ENCODE assay signal across 29 cellular contexts in the genomic region with DNA sequence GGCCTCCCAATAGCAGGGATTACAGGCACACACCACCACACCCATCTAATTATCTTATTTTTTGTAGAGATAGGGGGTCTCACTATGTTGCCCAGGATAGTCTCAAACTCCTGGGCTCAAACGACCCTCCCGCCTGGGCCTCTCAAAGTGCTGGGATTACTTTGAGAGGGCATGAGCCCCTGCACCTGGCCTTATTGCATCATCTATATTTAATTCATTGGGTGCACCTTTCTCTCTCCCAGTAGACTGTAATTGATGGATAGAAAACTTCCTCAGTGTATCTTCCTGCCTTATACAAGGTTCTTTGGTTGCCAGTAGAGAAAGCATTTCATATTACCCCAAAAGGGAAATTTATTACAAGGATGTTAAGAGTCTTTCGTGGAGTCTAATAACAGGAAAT. TPM values are rescaled to one million over a fixed set of nuclear protein-coding genes. Genes with fewer than 3 reads are reported as not detected.
DNase-seq lines count a peak whose midpoint lies in the region; ATAC-seq and TF ChIP-seq lines count a peak whose summit lies in the region.
"Had no signal": no experiment of that assay in that cellular context is flagged by ENCODE, and none has a peak within 500 bp of the region (broad histone marks: within the 10 kb centered on the region; RNA-seq: fewer than 3 reads in every experiment).

No MANE protein-coding gene starts in this region.

- no peak overlapping the region for H3K4me3 ChIP-seq in CD8-positive, alpha-beta T cell (ENCODE audit: low read depth, low read length)
- H3K4me3 ChIP-seq: BLaER1, lung, MG63, Peyer's patch, spleen, transverse colon had no signal

- no peaks in the 10 kb centered on the region for H3K9me3 ChIP-seq in CD8-positive, alpha-beta T cell (ENCODE audit: low read length)
- H3K9me3 ChIP-seq: BLaER1, MG63, Peyer's patch, spleen, transverse colon had no signal

- peaks cover 8% of the 10 kb centered on the region for H3K4me1 ChIP-seq in CD8-positive, alpha-beta T cell (ENCODE audit: insufficient read depth, low read length)
- H3K4me1 ChIP-seq: Peyer's patch had no signal

- POLR2A ChIA-PET in CD8-positive, alpha-beta T cell (lab: Charles Lee), result interaction anchor here (1.1 kb wide), 1 partner anchor 52 kb away, joined by 3 read pairs; a partner anchor contains a TSS

- H3K36me3 ChIP-seq in CD8-positive, alpha-beta T cell (ENCODE audit: insufficient read depth, low read length), result no peaks in the 10 kb centered on the region
- H3K36me3 ChIP-seq: BLaER1, MG63, Peyer's patch, spleen, transverse colon had no signal

- no peaks in the 10 kb centered on the region for H3K27me3 ChIP-seq in CD8-positive, alpha-beta T cell (ENCODE audit: insufficient read depth, low read length)
- H3K27me3 ChIP-seq: BLaER1, MG63, Peyer's patch, spleen, transverse colon had no signal

- H3K36me3 Mint-ChIP-seq in CD8-positive, alpha-beta T cell, result no peaks in the 10 kb centered on the region
- no peaks in the 10 kb centered on the region for H3K36me3 Mint-ChIP-seq in immature natural killer cell
- H3K36me3 Mint-ChIP-seq: activated naive CD8-positive, alpha-beta T cell treated with anti-CD3 and anti-CD28 coated beads for 36 hours had no signal

- peaks cover 17% of the 10 kb centered on the region for H3K4me1 Mint-ChIP-seq in CD8-positive, alpha-beta T cell (ENCODE audit: low read depth)
- peaks cover 9 to 11% of the 10 kb centered on the region in 2 donors for H3K4me1 Mint-ChIP-seq in immature natural killer cell

- H3K27me3 Mint-ChIP-seq in CD8-positive, alpha-beta T cell (ENCODE audit: low read depth), result no peaks in the 10 kb centered on the region
- H3K27me3 Mint-ChIP-seq in immature natural killer cell (ENCODE audit: low read depth in 3 of 3), result peaks cover 6 to 9% (median 8%) of the 10 kb centered on the region in 3 donors
- H3K27me3 Mint-ChIP-seq: activated naive CD8-positive, alpha-beta T cell treated with anti-CD3 and anti-CD28 coated beads for 36 hours; activated T-cell treated with anti-CD3 and anti-CD28 coated beads, Interleukin-2, amount 50 U/mL, for 24 hours had no signal

- no peak for TF ChIP-seq CTCF in C4-2B (conservative IDR thresholded peaks at IDR 0.05)
- TF ChIP-seq CTCF in CD8-positive, alpha-beta T cell (IDR thresholded peaks at IDR 0.05), result no peak

- H3K27ac ChIP-seq in C4-2B, result peak overlapping the region; percentile 63
- no peak overlapping the region for H3K27ac ChIP-seq in CD8-positive, alpha-beta T cell (ENCODE audit: low read depth, low read length)
- H3K27ac ChIP-seq: BLaER1, epithelial cell of prostate, Peyer's patch, spleen, transverse colon had no signal

- H3K4me3 Mint-ChIP-seq in CD8-positive, alpha-beta T cell, result no peak overlapping the region
- H3K4me3 Mint-ChIP-seq in immature natural killer cell, result no peak overlapping the region
- H3K4me3 Mint-ChIP-seq: activated naive CD8-positive, alpha-beta T cell treated with anti-CD3 and anti-CD28 coated beads for 36 hours; activated T-cell treated with anti-CD3 and anti-CD28 coated beads, Interleukin-2, amount 50 U/mL, for 24 hours; T-helper 2 cell treated with Interferon-gamma antibody and Interleukin-4, amounts not matched to agents 5 μg/mL and 100 μg/mL, for 36 hours had no signal

- no peaks in the 10 kb centered on the region for H3K9me3 Mint-ChIP-seq in CD8-positive, alpha-beta T cell
- H3K9me3 Mint-ChIP-seq in immature natural killer cell, result no peaks in the 10 kb centered on the region
- H3K9me3 Mint-ChIP-seq: activated naive CD8-positive, alpha-beta T cell treated with anti-CD3 and anti-CD28 coated beads for 36 hours; activated T-cell treated with anti-CD3 and anti-CD28 coated beads, Interleukin-2, amount 50 U/mL, for 24 hours; T-helper 2 cell treated with Interferon-gamma antibody and Interleukin-4, amounts not matched to agents 5 μg/mL and 100 μg/mL, for 36 hours had no signal

- CTCF ChIA-PET in CD8-positive, alpha-beta T cell (lab: Charles Lee), result interaction anchor here (0.6 to 2.2 kb wide), 4 partner anchors 10 to 179 kb away, joined by 4 to 16 read pairs (median 6); a partner anchor contains a TSS

- intact Hi-C loops in CD8-positive, alpha-beta T cell (cut with DNase I, micrococcal nuclease), result no loop called here

- ATAC-seq in CD8-positive, alpha-beta T cell, result no peak
- no peak for ATAC-seq in GM21390 (IDR thresholded peaks at IDR 0.05; ENCODE audit: unreplicated experiment)
- ATAC-seq: left cardiac atrium, right cardiac atrium had no signal

- no peak for DNase-seq in CD8-positive, alpha-beta T cell
- DNase-seq in NCI-H146 treated with DMSO at 0.1 percent for 48 hours (lab: John Stamatoyannopoulos, UW; ENCODE audit: unreplicated experiment) (peak; percentile 37), immature natural killer cell (no peak), NCI-H2227 (lab: John Stamatoyannopoulos, UW; ENCODE audit: unreplicated experiment) (no peak), NCI-H82 (lab: John Stamatoyannopoulos, UW) (no peak)
- DNase-seq: activated effector memory CD4-positive, alpha-beta T cell treated with anti-CD3 and anti-CD28 coated beads, Interleukin-2, amount 50 U/mL, for 16 hours; activated naive CD8-positive, alpha-beta T cell treated with anti-CD3 and anti-CD28 coated beads for 36 hours; activated T-cell treated with anti-CD3 and anti-CD28 coated beads, Interleukin-2, amount 50 U/mL, for 24 hours; anterior cingulate cortex; effector CD8-positive, alpha-beta T cell; hypothalamus; left cardiac atrium; MG63; NCI-H1105 treated with DMSO at 0.1 percent for 48 hours; NCI-H2029; NCI-H2227 treated with DMSO at 0.1 percent for 48 hours; Peyer's patch; posterior cingulate gyrus; right cardiac atrium; SHP77; spleen; stimulated activated CD8-positive, alpha-beta memory T cell treated with anti-CD3 and anti-CD28 coated beads, Interleukin-4, amount 100 ng/mL, for 48 hours; transverse colon had no signal

- H3K27ac Mint-ChIP-seq in CD8-positive, alpha-beta T cell, result peak overlapping the region; percentile 41
- peak overlapping the region in 5 of 6 donors; percentile 41 to 77 (median 63) for H3K27ac Mint-ChIP-seq in immature natural killer cell
- H3K27ac Mint-ChIP-seq: activated naive CD8-positive, alpha-beta T cell treated with anti-CD3 and anti-CD28 coated beads for 36 hours had no signal

RNA-seq across cellular contexts. Expression of a gene that starts 8.9 kb away (rescaled TPM):
- 1 to 10 TPM; 6.7 to 7.5 TPM for total RNA-seq in CD8-positive, alpha-beta T cell
- polyA plus RNA-seq in immature natural killer cell, result 1 to 10 TPM; 1.4 to 3.4 (median 2.0) TPM
- total RNA-seq: Peyer's patch had no signal

RNA-seq across cellular contexts. Expression of a gene that starts 34.2 kb away (rescaled TPM):
- 1 to 10 TPM; 6.4 to 7.3 TPM for total RNA-seq in CD8-positive, alpha-beta T cell
- 1 to 10 TPM; 1.8 to 4.0 (median 3.1) TPM for polyA plus RNA-seq in immature natural killer cell

RNA-seq across cellular contexts. Expression of a gene that starts 52.0 kb away (rescaled TPM):
- 10 to 100 TPM; 59.0 to 62.1 TPM for total RNA-seq in CD8-positive, alpha-beta T cell
- 100 to 1,000 TPM; 145 to 216 (median 183) TPM for polyA plus RNA-seq in immature natural killer cell
